In genomic region chr5:180135967-180136641, GRCh38 we compare ENCODE assay signal across 1 cellular context.
TF ChIP-seq lines count a peak whose summit lies in the region.

No MANE protein-coding gene starts in this region.

TF ChIP-seq in H1, 55 proteins besides CTCF, POLR2A, EP300 and RAD21 (continued from another document):
- TF ChIP-seq RNF2 (IDR thresholded peaks at IDR 0.05; ENCODE audit: borderline replicate concordance, low read depth, low read length, missing control alignments, poor library complexity, severe bottlenecking) (no peak), MAFK (IDR thresholded peaks at IDR 0.05; ENCODE audit: low read depth, low read length) (no peak), SP1 (IDR thresholded peaks at IDR 0.05; ENCODE audit: low read depth, low read length) (no peak), HDAC6 (IDR thresholded peaks at IDR 0.05; ENCODE audit: low read depth, low read length) (no peak), JUN (IDR thresholded peaks at IDR 0.05; ENCODE audit: low read depth, low read length) (no peak)
TF ChIP-seq in H1: peak in this region for 0.
